Comparison of ENCODE assay signal across 27 cellular contexts in the genomic region with DNA sequence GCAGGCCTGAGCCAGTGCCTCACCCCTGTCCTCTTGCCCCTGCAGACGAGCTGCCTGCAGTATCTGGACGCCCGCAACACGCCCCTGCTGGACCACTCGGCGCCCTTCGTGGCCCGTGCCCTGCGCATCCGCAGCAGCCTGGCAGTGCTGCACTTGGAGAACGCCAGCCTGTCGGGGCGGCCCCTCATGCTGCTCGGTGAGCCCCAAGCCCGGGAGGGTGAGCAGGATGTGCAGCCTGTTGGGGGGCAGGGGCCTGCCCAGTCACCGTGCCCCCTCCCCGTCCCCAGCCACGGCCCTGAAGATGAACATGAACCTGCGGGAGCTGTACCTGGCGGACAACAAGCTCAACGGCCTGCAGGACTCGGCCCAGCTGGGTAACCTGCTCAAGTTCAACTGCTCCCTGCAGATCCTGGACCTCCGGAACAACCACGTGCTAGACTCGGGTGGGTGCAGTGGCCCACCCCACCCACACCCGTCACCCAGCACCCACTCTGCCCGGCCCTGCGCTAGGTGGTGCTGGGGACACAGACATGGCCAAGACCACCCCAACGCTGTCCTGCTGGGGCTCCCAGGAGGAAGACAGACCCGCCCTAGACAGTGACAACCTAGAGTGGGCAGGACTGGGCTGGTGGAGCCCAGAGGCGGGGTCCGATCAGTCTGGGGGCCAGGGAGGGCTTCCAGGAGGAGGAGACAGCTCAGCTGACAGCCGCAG. TPM values are rescaled to one million over a fixed set of nuclear protein-coding genes. Genes with fewer than 3 reads are reported as not detected.
"Had no signal": no experiment of that assay in that cellular context is flagged by ENCODE, and none has a peak within 500 bp of the region (broad histone marks: within the 10 kb centered on the region; RNA-seq: fewer than 3 reads in every experiment).

No MANE protein-coding gene starts in this region.

- H3K4me3 Mint-ChIP-seq: activated CD4-positive, alpha-beta T cell treated with anti-CD3 and anti-CD28 coated beads for 36 hours; activated naive CD4-positive, alpha-beta T cell treated with anti-CD3 and anti-CD28 coated beads, Interleukin-2, amount 50 U/mL, for 24 hours; activated T-cell treated with anti-CD3 and anti-CD28 coated beads, Interleukin-2, amount 50 U/mL, for 24 hours; natural killer cell treated with Interleukin-12 subunit alpha and Interleukin-12 subunit beta and Interleukin-15 and Interleukin-18, amount 100 ng/mL, for 72 hours; stimulated activated memory B cell treated with anti-CD40 and anti-IgM and Interleukin-4, amounts not matched to agents 10 μg/mL and 1 μg/mL and 100 μg/mL, for 72 hours; T-cell had no signal

- H3K9me3 Mint-ChIP-seq: activated naive CD4-positive, alpha-beta T cell treated with anti-CD3 and anti-CD28 coated beads, Interleukin-2, amount 50 U/mL, for 24 hours; activated T-cell treated with anti-CD3 and anti-CD28 coated beads, Interleukin-2, amount 50 U/mL, for 24 hours; natural killer cell treated with Interleukin-12 subunit alpha and Interleukin-12 subunit beta and Interleukin-15 and Interleukin-18, amount 100 ng/mL, for 72 hours; stimulated activated memory B cell treated with anti-CD40 and anti-IgM and Interleukin-4, amounts not matched to agents 10 μg/mL and 1 μg/mL and 100 μg/mL, for 72 hours; T-cell had no signal

- DNase-seq: activated CD4-positive, alpha-beta T cell treated with anti-CD3 and anti-CD28 coated beads for 36 hours; activated CD4-positive, alpha-beta T cell treated with anti-CD3 and anti-CD28 coated beads, Interleukin-2, amount 50 U/mL, for 4 hours; activated CD4-positive, CD25-positive, alpha-beta regulatory T cell; activated CD8-positive, alpha-beta memory T cell treated with anti-CD3 and anti-CD28 coated beads, Interleukin-2, amount 50 U/mL, for 4 hours; activated gamma-delta T cell treated with Interleukin-2 at 50 U/mL for 16 hours; activated T-cell treated with anti-CD3 and anti-CD28 coated beads, Interleukin-2, amount 50 U/mL, for 24 hours; aorta; body of pancreas; foreskin fibroblast; heart right ventricle; left ventricle myocardium inferior; mucosa of descending colon; psoas muscle; sigmoid colon; small intestine; stimulated activated CD4-positive, alpha-beta T cell treated with anti-CD3 and anti-CD28 coated beads, Interleukin-4, amount 100 ng/mL, for 24 hours; stomach; T-cell; tibial artery; upper lobe of right lung had no signal

- H3K4me1 Mint-ChIP-seq: activated CD4-positive, alpha-beta T cell treated with anti-CD3 and anti-CD28 coated beads for 36 hours had no signal

- H3K27ac Mint-ChIP-seq: activated CD4-positive, alpha-beta T cell treated with anti-CD3 and anti-CD28 coated beads for 36 hours; activated naive CD4-positive, alpha-beta T cell treated with anti-CD3 and anti-CD28 coated beads, Interleukin-2, amount 50 U/mL, for 24 hours; natural killer cell treated with Interleukin-12 subunit alpha and Interleukin-12 subunit beta and Interleukin-15 and Interleukin-18, amount 100 ng/mL, for 72 hours; stimulated activated memory B cell treated with anti-CD40 and anti-IgM and Interleukin-4, amounts not matched to agents 10 μg/mL and 1 μg/mL and 100 μg/mL, for 72 hours; T-cell had no signal

- FAIRE-seq: islet of Langerhans, pancreas, small intestine had no signal

- ATAC-seq: body of pancreas; esophagus mucosa; heart right ventricle; mucosa of descending colon; natural killer cell treated with Interleukin-12 subunit alpha and Interleukin-12 subunit beta and Interleukin-15 and Interleukin-18, amount 100 ng/mL, for 72 hours; pancreas; psoas muscle; stimulated activated memory B cell treated with anti-CD40 and anti-IgM and Interleukin-4, amounts not matched to agents 10 μg/mL and 1 μg/mL and 100 μg/mL, for 72 hours; T-cell; upper lobe of right lung had no signal

- H3K27me3 Mint-ChIP-seq: activated CD4-positive, alpha-beta T cell treated with anti-CD3 and anti-CD28 coated beads for 36 hours; activated naive CD4-positive, alpha-beta T cell treated with anti-CD3 and anti-CD28 coated beads, Interleukin-2, amount 50 U/mL, for 24 hours; activated T-cell treated with anti-CD3 and anti-CD28 coated beads, Interleukin-2, amount 50 U/mL, for 24 hours; natural killer cell treated with Interleukin-12 subunit alpha and Interleukin-12 subunit beta and Interleukin-15 and Interleukin-18, amount 100 ng/mL, for 72 hours; stimulated activated memory B cell treated with anti-CD40 and anti-IgM and Interleukin-4, amounts not matched to agents 10 μg/mL and 1 μg/mL and 100 μg/mL, for 72 hours; T-cell had no signal

- H3K36me3 Mint-ChIP-seq: natural killer cell treated with Interleukin-12 subunit alpha and Interleukin-12 subunit beta and Interleukin-15 and Interleukin-18, amount 100 ng/mL, for 72 hours had no signal

RNA-seq across cellular contexts. Expression of gene NKPD1, which starts 18.6 kb away (rescaled TPM):
- total RNA-seq: aorta, body of pancreas, mesenteric fat pad, mucosa of descending colon, stomach, upper lobe of right lung had no signal
